In the genomic region with DNA sequence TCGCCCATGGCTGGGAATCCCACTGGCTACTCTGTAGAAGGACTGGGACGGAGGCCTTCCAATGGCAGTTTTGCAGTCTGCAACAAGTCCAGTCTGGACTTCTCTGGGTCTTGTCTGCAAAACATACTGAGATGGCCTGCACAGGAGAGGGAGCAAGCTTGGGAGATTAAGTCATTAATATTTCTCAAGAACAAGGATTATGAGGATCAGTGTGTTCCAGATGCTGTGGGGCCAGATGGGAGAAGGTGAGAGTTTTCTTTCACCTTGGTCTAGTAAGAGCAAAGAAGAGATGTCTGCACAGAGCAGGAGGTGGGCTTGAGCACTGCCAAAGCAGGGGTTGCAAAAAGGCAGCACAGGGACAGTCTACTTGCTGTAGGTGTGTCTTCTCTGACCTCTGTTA, we compare ENCODE assay signal across 16 cellular contexts. TPM values are rescaled to one million over a fixed set of nuclear protein-coding genes. Genes with fewer than 3 reads are reported as not detected.
DNase-seq lines count a peak whose midpoint lies in the region; ATAC-seq, FAIRE-seq and TF ChIP-seq lines count a peak whose summit lies in the region.
"Had no signal": no experiment of that assay in that cellular context is flagged by ENCODE, and none has a peak within 500 bp of the region (broad histone marks: within the 10 kb centered on the region; RNA-seq: fewer than 3 reads in every experiment).

Gene PDE6A, minus strand, starts transcription at position 128 of the 400 bp plus-strand sequence. Its CDS starts 120 bp downstream, at position 8.

- CTCF ChIA-PET in RWPE1 (lab: Yijun Ruan, JAX): no interaction called here

- peaks cover 22 to 56% (median 41%) of the 10 kb centered on the region in 4 donors for H3K4me1 ChIP-seq in transverse colon

- intact Hi-C loops in transverse colon (cut with DNase I; ENCODE audit: low total_unique reads): no loop called here

- no peaks in the 10 kb centered on the region for H3K36me3 ChIP-seq in transverse colon

- no peak within 1 kb of the TSS for H3K4me3 ChIP-seq in transverse colon

- ATAC-seq in esophagus mucosa (peak; percentile 56), HG03196 (IDR thresholded peaks at IDR 0.05; ENCODE audit: unreplicated experiment) (no peak)
- ATAC-seq: HCT116 had no signal

- DNase-seq in HCEC 1CT (peak; percentile 5), RWPE1 (ENCODE audit: low spot score) (no peak), transverse colon (no peak), frontal cortex (ENCODE audit: low spot score in 2 of 2) (no peak), cerebellum (ENCODE audit: low spot score) (no peak)
- DNase-seq: CD8-positive, alpha-beta memory T cell; KG1; NCI-H1092; NCI-H1694; NCI-H2107; NCI-H226; NCI-H748 treated with DMSO at 0.1 percent for 48 hours; SIG-M5 had no signal

- in situ Hi-C loops in transverse colon (cut with MboI; ENCODE audit: low pct_ligation_motif_present in 1 of 4, low pct_unique_long_range_greater_than_20kb in 1 of 4, low sequenced_read_pairs in 3 of 4): no loop called here

- H3K9me3 ChIP-seq in transverse colon: no peaks in the 10 kb centered on the region

- no peak for TF ChIP-seq POLR2A in transverse colon (IDR thresholded peaks at IDR 0.05)

- WGBS in transverse colon (ENCODE audit: low coverage in 1 of 2), 2 donors: 88% methylated on average over 2 of the region's 2 CpGs; no CpG with 5 or more reads in 1 of the 2 donors

- POLR2A ChIA-PET in RWPE1 (lab: Yijun Ruan, JAX; ENCODE audit: low non-redundant PET): no interaction called here

- H3K27ac ChIP-seq in RWPE1 (peak within 1 kb of the TSS; percentile 61), transverse colon (peak within 1 kb of the TSS; percentile 68 to 80 (median 74))

- TF ChIP-seq CTCF in RWPE1 (conservative IDR thresholded peaks at IDR 0.05; ENCODE audit: low read depth) (no peak), transverse colon (IDR thresholded peaks at IDR 0.05) (no peak)

- no peak for TF ChIP-seq EP300 in transverse colon (IDR thresholded peaks at IDR 0.05; ENCODE audit: low read depth)

- no peaks in the 10 kb centered on the region for H3K27me3 ChIP-seq in transverse colon

- no peak for FAIRE-seq in frontal cortex (lab: Jason Lieb, UNC)

RNA-seq across cellular contexts. Expression of gene PDE6A, which starts in this region (rescaled TPM):
- 0.48 TPM for total RNA-seq in esophagus mucosa
- total RNA-seq in transverse colon: 1 to 10 TPM; 1.2 to 6.5 (median 3.5) TPM
- not detected for total RNA-seq in frontal cortex
- not detected for total RNA-seq in cerebellum
- total RNA-seq: CD8-positive, alpha-beta memory T cell had no signal

Comparison
In these comparisons a context has a peak if more than half of its experiments do, and no peak if none do; other contexts are left out.
1. Peak in ATAC-seq in esophagus mucosa; RNA of the gene not detected or under 1 TPM.